Comparison of ENCODE assay signal across 8 cellular contexts in genomic region chr13:35470671-35471465, GRCh38. TPM values are rescaled to one million over a fixed set of nuclear protein-coding genes. Genes with fewer than 3 reads are reported as not detected.
A peak's percentile ranks its signal among the peaks of the same experiment; 100 is the strongest.
DNase-seq lines count a peak whose midpoint lies in the region; ATAC-seq and TF ChIP-seq lines count a peak whose summit lies in the region.

No MANE protein-coding gene starts in this region.

- H3K27me3 ChIP-seq in NT2/D1 (ENCODE audit: insufficient read depth, insufficient read length) (peaks cover 62% of the 10 kb centered on the region), left lung (peaks cover 74 to 91% of the 10 kb centered on the region in 2 donors), stomach smooth muscle (ENCODE audit: control insufficient read depth in 1 of 2, insufficient read depth in 2 of 2, low read length in 2 of 2) (no peaks in the 10 kb centered on the region)

- H3K4me3 ChIP-seq in NT2/D1 (ENCODE audit: insufficient read length, low read depth) = peak overlapping the region; percentile 55
- H3K4me3 ChIP-seq in left lung = peak overlapping the region; percentile 12 to 14
- peak overlapping the region; percentile 55 to 70 for H3K4me3 ChIP-seq in stomach smooth muscle (ENCODE audit: low read length in 2 of 2)

- H3K9ac ChIP-seq in NT2/D1 (ENCODE audit: insufficient read length, low read depth) (peak overlapping the region; percentile 72), stomach smooth muscle (ENCODE audit: low read length in 2 of 2) (peak overlapping the region; percentile 54 to 63)

- in situ Hi-C loops in KBM-7 (cut with MboI; ENCODE audit: low pct_unique_long_range_greater_than_20kb, low sequenced_read_pairs) = no loop called here

- DNase-seq in NT2/D1 (ENCODE audit: low read depth, low spot score) = no peak
- peak; percentile 82 for DNase-seq in ecto neural progenitor cell (ENCODE audit: low spot score)
- peak in 1 of 2 donors; percentile 79 for DNase-seq in left lung
- DNase-seq in NCI-H2081 (lab: John Stamatoyannopoulos, UW) = no peak
- no peak for DNase-seq in DMS153 (lab: John Stamatoyannopoulos, UW)
- no peak for DNase-seq in inferior parietal cortex (ENCODE audit: extremely low spot score)
- DNase-seq in KBM-7 = no peak

- TF ChIP-seq CTCF in left lung (IDR thresholded peaks at IDR 0.05) = no peak

- H3K4me1 ChIP-seq in NT2/D1 (ENCODE audit: insufficient read depth, insufficient read length) (no peaks in the 10 kb centered on the region), left lung (peaks cover 4 to 7% of the 10 kb centered on the region in 2 donors), stomach smooth muscle (ENCODE audit: control insufficient read depth, insufficient read depth, low read length) (no peaks in the 10 kb centered on the region)

- H3K36me3 ChIP-seq in NT2/D1 (ENCODE audit: insufficient read depth, insufficient read length, low read length) = no peaks in the 10 kb centered on the region
- no peaks in the 10 kb centered on the region for H3K36me3 ChIP-seq in left lung
- no peaks in the 10 kb centered on the region for H3K36me3 ChIP-seq in stomach smooth muscle (ENCODE audit: control insufficient read depth in 2 of 2, insufficient read depth in 2 of 2, low read length in 2 of 2)

- no peaks in the 10 kb centered on the region for H3K9me3 ChIP-seq in NT2/D1 (ENCODE audit: insufficient read depth, low read length)
- no peaks in the 10 kb centered on the region for H3K9me3 ChIP-seq in left lung
- no peaks in the 10 kb centered on the region for H3K9me3 ChIP-seq in stomach smooth muscle (ENCODE audit: control insufficient read depth in 2 of 2, low read length in 2 of 2)

- H3K27ac ChIP-seq in left lung = no peak overlapping the region
- peak overlapping the region; percentile 43 for H3K27ac ChIP-seq in stomach smooth muscle (ENCODE audit: low read length)

- intact Hi-C loops in left lung (cut with DNase I) = no loop called here

- peak; percentile 83 for ATAC-seq in left lung

RNA-seq across cellular contexts. Expression of gene MAB21L1, which starts 5.6 kb away (rescaled TPM):
- under 1 TPM; 0.10 to 0.12 TPM for total RNA-seq in left lung
